3 cellular contexts compared by ENCODE assay signal in genomic region chr7:135571834-135572233, GRCh38.
A peak's percentile ranks its signal among the peaks of the same experiment; 100 is the strongest.
TF ChIP-seq lines count a peak whose summit lies in the region.

No MANE protein-coding gene starts in this region.

TF ChIP-seq in HEK293, 187 proteins besides CTCF, POLR2A, EP300 and RAD21 (continued from another document):
- no peak for TF ChIP-seq AEBP2 (tag by site-specific recombination; IDR thresholded peaks at IDR 0.05; ENCODE audit: borderline replicate concordance)
- no peak for TF ChIP-seq ZNF132 (tag by site-specific recombination; IDR thresholded peaks at IDR 0.05; ENCODE audit: borderline replicate concordance)
- no peak for TF ChIP-seq ZNF514 (tag by site-specific recombination; IDR thresholded peaks at IDR 0.05)
- peak; percentile 52; the same call in 1 of the 2 replicates for TF ChIP-seq ZNF121 (tag by site-specific recombination; IDR thresholded peaks at IDR 0.05)
- no peak for TF ChIP-seq MYNN (tag by site-specific recombination; IDR thresholded peaks at IDR 0.05; ENCODE audit: borderline replicate concordance)

TF ChIP-seq in endothelial cell of umbilical vein, 7 proteins besides CTCF, POLR2A, EP300 and RAD21 (continued from another document):
- TF ChIP-seq, protein P1, sequence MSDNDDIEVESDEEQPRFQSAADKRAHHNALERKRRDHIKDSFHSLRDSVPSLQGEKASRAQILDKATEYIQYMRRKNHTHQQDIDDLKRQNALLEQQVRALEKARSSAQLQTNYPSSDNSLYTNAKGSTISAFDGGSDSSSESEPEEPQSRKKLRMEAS (IDR thresholded peaks at IDR 0.05; ENCODE audit: insufficient read depth, insufficient read length): no peak
- no peak for TF ChIP-seq EZH2 (IDR thresholded peaks at IDR 0.05; ENCODE audit: borderline replicate concordance, low read depth, low read length, severe bottlenecking)
- TF ChIP-seq JUN (IDR thresholded peaks at IDR 0.05; ENCODE audit: borderline replicate concordance, insufficient read depth, insufficient read length, low read depth): no peak
- TF ChIP-seq MYC (IDR thresholded peaks at IDR 0.05; ENCODE audit: low read depth, low read length): no peak

TF ChIP-seq in SK-N-SH, 30 proteins besides CTCF, POLR2A, EP300 and RAD21 (continued from another document):
- TF ChIP-seq RXRA (IDR thresholded peaks at IDR 0.05; ENCODE audit: borderline replicate concordance, low read depth): no peak
